ENCODE assay signal across 17 cellular contexts in the genomic region with DNA sequence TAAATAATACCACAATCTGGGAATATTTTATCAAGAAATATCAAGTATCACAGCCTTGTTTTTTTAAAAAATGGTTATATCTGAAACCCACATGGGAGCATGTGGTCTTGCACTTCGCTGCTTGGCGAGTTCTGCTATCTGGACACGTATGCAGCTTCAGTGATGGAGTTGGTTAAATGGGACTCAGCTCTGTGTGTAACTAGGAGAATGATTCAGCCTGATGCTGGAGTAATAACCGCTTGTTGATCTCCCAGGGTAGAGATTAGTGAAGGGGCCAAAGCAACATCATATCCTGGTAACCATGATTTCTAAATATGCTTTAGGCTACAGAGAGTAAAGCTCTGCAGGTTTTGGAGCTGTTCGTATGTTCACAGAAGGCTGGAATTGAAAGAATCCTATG.
DNase-seq lines count a peak whose midpoint lies in the region; ATAC-seq and TF ChIP-seq lines count a peak whose summit lies in the region.
"Had no signal": no experiment of that assay in that cellular context is flagged by ENCODE, and none has a peak within 500 bp of the region (broad histone marks: within the 10 kb centered on the region; RNA-seq: fewer than 3 reads in every experiment).

No MANE protein-coding gene starts in this region.

- DNase-seq in fibroblast of pulmonary artery (ENCODE audit: low read depth): peak; percentile 57
- DNase-seq in osteocyte (ENCODE audit: extremely low spot score, unreplicated experiment): peak; percentile 10
- no peak for DNase-seq in Peyer's patch
- no peak for DNase-seq in left lung
- DNase-seq in stimulated activated CD4-positive, alpha-beta T cell treated with anti-CD3 and anti-CD28 coated beads, Interleukin-2, amount 100 ng/mL, for 48 hours: no peak
- DNase-seq: AML-193; CD4-positive, CD25-positive, alpha-beta regulatory T cell; DMS53; HCEC 1CT; NCI-H146; NCI-H2227 treated with DMSO at 0.1 percent for 48 hours; NCI-H524 treated with DMSO at 0.1 percent for 48 hours had no signal

- H3K4me3 ChIP-seq in BLaER1: no peak overlapping the region
- H3K4me3 ChIP-seq in fibroblast of pulmonary artery (replicated peaks; ENCODE audit: low read depth, low read length): no peak overlapping the region
- H3K4me3 ChIP-seq in Peyer's patch: no peak overlapping the region
- no peak overlapping the region for H3K4me3 ChIP-seq in left lung
- H3K4me3 ChIP-seq: A549 had no signal

- H3K27me3 ChIP-seq in BLaER1: no peaks in the 10 kb centered on the region
- no peaks in the 10 kb centered on the region for H3K27me3 ChIP-seq in Peyer's patch
- H3K27me3 ChIP-seq in left lung: no peaks in the 10 kb centered on the region

- H3K27ac ChIP-seq in BLaER1 (no peak overlapping the region), Peyer's patch (no peak overlapping the region), left lung (no peak overlapping the region)
- H3K27ac ChIP-seq: A549, RWPE1 had no signal

- H3K4me2 ChIP-seq in BLaER1: peak overlapping the region; percentile 11; the same call in 1 of the 2 replicates
- H3K4me2 ChIP-seq: A549 had no signal

- H3K9me3 ChIP-seq in BLaER1 (no peaks in the 10 kb centered on the region), Peyer's patch (no peaks in the 10 kb centered on the region), left lung (no peaks in the 10 kb centered on the region)
- H3K9me3 ChIP-seq: A549 had no signal

- H3K4me3 Mint-ChIP-seq in brain (no peak overlapping the region), osteocyte (ENCODE audit: unreplicated experiment) (no peak overlapping the region)
- H3K4me3 Mint-ChIP-seq: CD4-positive, CD25-positive, alpha-beta regulatory T cell had no signal

- TF ChIP-seq CTCF in brain (conservative IDR thresholded peaks at IDR 0.05) (no peak), fibroblast of pulmonary artery (IDR thresholded peaks at IDR 0.05; ENCODE audit: low read length, missing control alignments) (no peak), osteocyte (IDR thresholded peaks at IDR 0.05) (no peak), Peyer's patch (IDR thresholded peaks at IDR 0.05) (no peak), left lung (IDR thresholded peaks at IDR 0.05) (no peak)

- H3K4me1 Mint-ChIP-seq in brain: peaks cover 56% of the 10 kb centered on the region
- H3K4me1 Mint-ChIP-seq in osteocyte (ENCODE audit: unreplicated experiment): no peaks in the 10 kb centered on the region

- H4K20me1 ChIP-seq in BLaER1: no peaks in the 10 kb centered on the region

- ATAC-seq in left lung: no peak
- ATAC-seq in esophagus mucosa: no peak
- ATAC-seq: A549 had no signal

- no peaks in the 10 kb centered on the region for H3K36me3 Mint-ChIP-seq in brain
- no peaks in the 10 kb centered on the region for H3K36me3 Mint-ChIP-seq in osteocyte (ENCODE audit: unreplicated experiment)
- H3K36me3 Mint-ChIP-seq: CD4-positive, CD25-positive, alpha-beta regulatory T cell had no signal

- H3K9me3 Mint-ChIP-seq in brain (no peaks in the 10 kb centered on the region), osteocyte (ENCODE audit: unreplicated experiment) (no peaks in the 10 kb centered on the region)

- H3K4me1 ChIP-seq in BLaER1 (peaks cover 36% of the 10 kb centered on the region), Peyer's patch (no peaks in the 10 kb centered on the region), left lung (no peaks in the 10 kb centered on the region)

- H3K36me3 ChIP-seq in BLaER1: no peaks in the 10 kb centered on the region
- H3K36me3 ChIP-seq in Peyer's patch: no peaks in the 10 kb centered on the region
- no peaks in the 10 kb centered on the region for H3K36me3 ChIP-seq in left lung

- no peak overlapping the region for H3K9ac ChIP-seq in BLaER1

- intact Hi-C loops in left lung (cut with DNase I): no loop called here

- TF ChIP-seq POLR2A in Peyer's patch (IDR thresholded peaks at IDR 0.05): no peak

- H3K27me3 Mint-ChIP-seq in brain (no peaks in the 10 kb centered on the region), osteocyte (ENCODE audit: unreplicated experiment) (no peaks in the 10 kb centered on the region)

- H3K27ac Mint-ChIP-seq in brain (peak overlapping the region; percentile 23 to 79 (median 56)), osteocyte (ENCODE audit: unreplicated experiment) (no peak overlapping the region)

Comparison
In these comparisons a context has a peak if more than half of its experiments do, and no peak if none do; other contexts are left out.
1. DNase-seq: peak in fibroblast of pulmonary artery (single experiment) and osteocyte (single experiment); none in Peyer's patch (0 of 3), left lung (0 of 2) and stimulated activated CD4-positive, alpha-beta T cell treated with anti-CD3 and anti-CD28 coated beads, Interleukin-2, amount 100 ng/mL, for 48 hours (0 of 2).